Comparison of ENCODE assay signal across 28 cellular contexts in genomic region chr12:106715582-106715981, GRCh38.
"Had no signal": no experiment of that assay in that cellular context is flagged by ENCODE, and none has a peak within 500 bp of the region (broad histone marks: within the 10 kb centered on the region; RNA-seq: fewer than 3 reads in every experiment).

No MANE protein-coding gene starts in this region.

- H3K4me1 Mint-ChIP-seq: activated CD4-positive, alpha-beta T cell treated with anti-CD3 and anti-CD28 coated beads for 36 hours; activated CD4-positive, alpha-beta T cell treated with anti-CD3 and anti-CD28 coated beads, Interleukin-2, amount 10 ng/mL, durations not matched to agents 24 days and 14 days; activated CD8-positive, alpha-beta memory T cell treated with anti-CD3 and anti-CD28 coated beads, Interleukin-2, amount 10 ng/mL, durations not matched to agents 7 days and 5 days; activated naive CD4-positive, alpha-beta T cell treated with anti-CD3 and anti-CD28 coated beads, Interleukin-2, amount 10 ng/mL, durations not matched to agents 7 days and 5 days; activated naive CD8-positive, alpha-beta T cell treated with anti-CD3 and anti-CD28 coated beads, Interleukin-2, amount 10 ng/mL, durations not matched to agents 7 days and 5 days had no signal

- H3K36me3 Mint-ChIP-seq: activated CD4-positive, alpha-beta memory T cell treated with anti-CD3 and anti-CD28 coated beads for 36 hours; activated CD8-positive, alpha-beta memory T cell treated with anti-CD3 and anti-CD28 coated beads, Interleukin-2, amount 10 ng/mL, durations not matched to agents 7 days and 5 days; activated naive CD4-positive, alpha-beta T cell treated with anti-CD3 and anti-CD28 coated beads, Interleukin-2, amount 10 ng/mL, durations not matched to agents 7 days and 5 days; activated naive CD4-positive, alpha-beta T cell treated with anti-CD3 and anti-CD28 coated beads, Interleukin-2, amount 50 U/mL, for 72 hours; activated naive CD8-positive, alpha-beta T cell treated with anti-CD3 and anti-CD28 coated beads, Interleukin-2, amount 10 ng/mL, durations not matched to agents 7 days and 5 days had no signal

- DNase-seq: activated CD4-positive, alpha-beta memory T cell treated with anti-CD3 and anti-CD28 coated beads for 36 hours; activated CD4-positive, alpha-beta T cell treated with anti-CD3 and anti-CD28 coated beads for 36 hours; activated CD4-positive, alpha-beta T cell treated with anti-CD3 and anti-CD28 coated beads, Interleukin-2, amount 10 ng/mL, durations not matched to agents 24 days and 14 days; activated CD4-positive, CD25-positive, alpha-beta regulatory T cell; activated CD4-positive, CD25-positive, alpha-beta regulatory T cell treated with anti-CD3 and anti-CD28 coated beads, Interleukin-2, amount 50 U/mL, for 72 hours; activated CD8-positive, alpha-beta memory T cell treated with anti-CD3 and anti-CD28 coated beads, Interleukin-2, amount 10 ng/mL, durations not matched to agents 7 days and 5 days; activated CD8-positive, alpha-beta memory T cell treated with anti-CD3 and anti-CD28 coated beads, Interleukin-2, amount 50 U/mL, for 4 hours; activated CD8-positive, alpha-beta T cell treated with anti-CD3 and anti-CD28 coated beads, Interleukin-2, amount 10 ng/mL, durations not matched to agents 7 days and 5 days; activated gamma-delta T cell; activated naive CD4-positive, alpha-beta T cell; activated naive CD4-positive, alpha-beta T cell treated with anti-CD3 and anti-CD28 coated beads, Interleukin-2, amount 10 ng/mL, durations not matched to agents 7 days and 5 days; activated naive CD8-positive, alpha-beta T cell treated with anti-CD3 and anti-CD28 coated beads, Interleukin-2, amount 10 ng/mL, durations not matched to agents 7 days and 5 days; activated T-cell treated with anti-CD3 and anti-CD28 coated beads for 4 hours; activated T-cell treated with anti-CD3 and anti-CD28 coated beads, Interleukin-2, amount 50 U/mL, for 24 hours; activated T-cell treated with anti-CD3 and anti-CD28 coated beads, Interleukin-2, amount 50 U/mL, for 72 hours; caudate nucleus; effector CD8-positive, alpha-beta T cell; gastrocnemius medialis; glutamatergic neuron; T-helper 1 cell; T-helper 17 cell; T1000 had no signal

- H3K27ac ChIP-seq: ascending aorta, esophagus muscularis mucosa, foreskin keratinocyte, gastrocnemius medialis had no signal

- H3K27me3 Mint-ChIP-seq: activated CD4-positive, alpha-beta memory T cell treated with anti-CD3 and anti-CD28 coated beads for 36 hours; activated CD4-positive, alpha-beta T cell treated with anti-CD3 and anti-CD28 coated beads for 36 hours had no signal

- H3K27ac Mint-ChIP-seq: activated CD4-positive, alpha-beta memory T cell treated with anti-CD3 and anti-CD28 coated beads for 36 hours; activated CD4-positive, alpha-beta T cell treated with anti-CD3 and anti-CD28 coated beads for 36 hours; activated CD4-positive, alpha-beta T cell treated with anti-CD3 and anti-CD28 coated beads, Interleukin-2, amount 10 ng/mL, durations not matched to agents 24 days and 14 days; activated CD8-positive, alpha-beta memory T cell treated with anti-CD3 and anti-CD28 coated beads, Interleukin-2, amount 10 ng/mL, durations not matched to agents 7 days and 5 days; activated CD8-positive, alpha-beta T cell treated with anti-CD3 and anti-CD28 coated beads, Interleukin-2, amount 10 ng/mL, durations not matched to agents 7 days and 5 days; activated naive CD4-positive, alpha-beta T cell treated with anti-CD3 and anti-CD28 coated beads, Interleukin-2, amount 10 ng/mL, durations not matched to agents 7 days and 5 days; activated naive CD4-positive, alpha-beta T cell treated with anti-CD3 and anti-CD28 coated beads, Interleukin-2, amount 50 U/mL, for 72 hours; activated naive CD8-positive, alpha-beta T cell treated with anti-CD3 and anti-CD28 coated beads, Interleukin-2, amount 10 ng/mL, durations not matched to agents 7 days and 5 days; activated T-cell treated with anti-CD3 and anti-CD28 coated beads, Interleukin-2, amount 50 U/mL, for 24 hours; activated T-cell treated with anti-CD3 and anti-CD28 coated beads, Interleukin-2, amount 50 U/mL, for 72 hours; brain; T-helper 17 cell; T-helper 2 cell treated with Interferon-gamma antibody and Interleukin-4, amounts not matched to agents 5 μg/mL and 100 μg/mL, for 36 hours had no signal

- H3K36me3 ChIP-seq: ascending aorta, esophagus muscularis mucosa, gastrocnemius medialis had no signal

- H3K4me3 ChIP-seq: ascending aorta, esophagus muscularis mucosa, gastrocnemius medialis had no signal

- H3K27me3 ChIP-seq: ascending aorta, esophagus muscularis mucosa, gastrocnemius medialis had no signal

- H3K9me3 ChIP-seq: ascending aorta, esophagus muscularis mucosa, gastrocnemius medialis had no signal

- ATAC-seq: activated CD4-positive, alpha-beta T cell treated with anti-CD3 and anti-CD28 coated beads for 36 hours; activated CD8-positive, alpha-beta memory T cell treated with anti-CD3 and anti-CD28 coated beads, Interleukin-2, amount 10 ng/mL, durations not matched to agents 7 days and 5 days; activated CD8-positive, alpha-beta T cell treated with anti-CD3 and anti-CD28 coated beads, Interleukin-2, amount 10 ng/mL, durations not matched to agents 7 days and 5 days; activated naive CD4-positive, alpha-beta T cell treated with anti-CD3 and anti-CD28 coated beads, Interleukin-2, amount 50 U/mL, for 72 hours; activated T-cell treated with anti-CD3 and anti-CD28 coated beads, Interleukin-2, amount 50 U/mL, for 72 hours; foreskin keratinocyte; gastrocnemius medialis; T-helper 17 cell had no signal

- H3K9me3 Mint-ChIP-seq: activated CD4-positive, alpha-beta memory T cell treated with anti-CD3 and anti-CD28 coated beads for 36 hours; activated CD4-positive, alpha-beta T cell treated with anti-CD3 and anti-CD28 coated beads, Interleukin-2, amount 10 ng/mL, durations not matched to agents 24 days and 14 days; activated naive CD4-positive, alpha-beta T cell treated with anti-CD3 and anti-CD28 coated beads, Interleukin-2, amount 10 ng/mL, durations not matched to agents 7 days and 5 days; activated naive CD4-positive, alpha-beta T cell treated with anti-CD3 and anti-CD28 coated beads, Interleukin-2, amount 50 U/mL, for 72 hours; activated naive CD8-positive, alpha-beta T cell treated with anti-CD3 and anti-CD28 coated beads, Interleukin-2, amount 10 ng/mL, durations not matched to agents 7 days and 5 days; activated T-cell treated with anti-CD3 and anti-CD28 coated beads, Interleukin-2, amount 50 U/mL, for 24 hours; activated T-cell treated with anti-CD3 and anti-CD28 coated beads, Interleukin-2, amount 50 U/mL, for 72 hours; brain; T-helper 2 cell treated with Interferon-gamma antibody and Interleukin-4, amounts not matched to agents 5 μg/mL and 100 μg/mL, for 36 hours had no signal

- H3K4me3 Mint-ChIP-seq: activated CD4-positive, alpha-beta memory T cell treated with anti-CD3 and anti-CD28 coated beads for 36 hours; activated CD4-positive, alpha-beta T cell treated with anti-CD3 and anti-CD28 coated beads for 36 hours; activated CD4-positive, alpha-beta T cell treated with anti-CD3 and anti-CD28 coated beads, Interleukin-2, amount 10 ng/mL, durations not matched to agents 24 days and 14 days; activated CD8-positive, alpha-beta memory T cell treated with anti-CD3 and anti-CD28 coated beads, Interleukin-2, amount 10 ng/mL, durations not matched to agents 7 days and 5 days; activated CD8-positive, alpha-beta T cell treated with anti-CD3 and anti-CD28 coated beads, Interleukin-2, amount 10 ng/mL, durations not matched to agents 7 days and 5 days; activated naive CD4-positive, alpha-beta T cell treated with anti-CD3 and anti-CD28 coated beads, Interleukin-2, amount 10 ng/mL, durations not matched to agents 7 days and 5 days; activated naive CD8-positive, alpha-beta T cell treated with anti-CD3 and anti-CD28 coated beads, Interleukin-2, amount 10 ng/mL, durations not matched to agents 7 days and 5 days; activated T-cell treated with anti-CD3 and anti-CD28 coated beads, Interleukin-2, amount 50 U/mL, for 24 hours; activated T-cell treated with anti-CD3 and anti-CD28 coated beads, Interleukin-2, amount 50 U/mL, for 72 hours; brain; T-helper 17 cell; T-helper 2 cell treated with Interferon-gamma antibody and Interleukin-4, amounts not matched to agents 5 μg/mL and 100 μg/mL, for 36 hours had no signal

- H3K4me1 ChIP-seq: ascending aorta, esophagus muscularis mucosa, foreskin keratinocyte, gastrocnemius medialis had no signal
